9 cellular contexts compared by ENCODE assay signal in the genomic region with DNA sequence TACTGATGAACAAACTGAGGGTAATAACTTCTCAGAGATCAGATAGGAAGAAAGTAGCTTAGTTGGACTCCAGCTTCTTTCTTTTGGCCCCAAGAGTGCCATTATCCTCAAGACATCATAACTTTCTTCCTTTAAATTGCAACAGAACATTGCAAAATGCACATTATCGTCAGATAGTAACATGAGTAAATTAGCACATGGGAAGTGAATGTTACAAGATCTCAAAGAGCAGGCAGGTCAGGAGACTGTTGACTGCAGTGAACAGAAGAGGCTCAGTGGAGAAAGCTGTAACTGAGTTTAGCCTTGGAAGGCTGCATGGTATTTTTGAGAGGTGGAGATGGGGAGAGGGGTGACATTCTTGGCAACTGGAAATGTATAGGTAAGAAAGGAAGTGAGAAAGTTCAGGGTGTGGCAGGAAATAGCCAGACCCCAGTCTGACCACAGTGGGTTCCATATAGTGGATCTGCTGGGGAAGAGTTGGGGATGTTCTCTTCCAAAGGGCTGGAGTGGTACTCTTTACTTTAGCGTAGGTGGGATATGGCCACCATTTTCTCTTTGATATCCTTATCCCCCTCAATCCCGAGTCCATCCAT.
A peak's percentile ranks its signal among the peaks of the same experiment; 100 is the strongest.
DNase-seq lines count a peak whose midpoint lies in the region; ATAC-seq and TF ChIP-seq lines count a peak whose summit lies in the region.
"Had no signal": no experiment of that assay in that cellular context is flagged by ENCODE, and none has a peak within 500 bp of the region (broad histone marks: within the 10 kb centered on the region; RNA-seq: fewer than 3 reads in every experiment).

No MANE protein-coding gene starts in this region.

- no TSS peak for BruUV-seq in PC-9 (replicated peaks; lab: Mats Ljungman, UMichigan)

- no peak for DNase-seq in PC-9
- no peak for DNase-seq in effector memory CD4-positive, alpha-beta T cell
- DNase-seq in activated effector memory CD4-positive, alpha-beta T cell treated with Interleukin-2 at 50 U/mL for 16 hours: no peak
- no peak for DNase-seq in stimulated activated naive CD4-positive, alpha-beta T cell (lab: John Stamatoyannopoulos, UW)
- DNase-seq: WERI-Rb-1 had no signal

- H3K27ac ChIP-seq in PC-9 (peak overlapping the region; percentile 51), skin epidermis (peak overlapping the region in 14 of 21 experiments; percentile 3 to 80 (median 60))
- H3K27ac ChIP-seq in effector memory CD4-positive, alpha-beta T cell (ENCODE audit: insufficient read depth, low read length, poor library complexity, severe bottlenecking): peak overlapping the region; percentile 24
- H3K27ac ChIP-seq: WERI-Rb-1 had no signal

- H4K20me1 ChIP-seq in PC-9 (ENCODE audit: insufficient read depth): no peaks in the 10 kb centered on the region

- CTCF ChIA-PET in PC-9 (lab: Charles Lee): interaction anchor here (0.6 kb wide), 1 partner anchor 238 kb away, joined by 3 read pairs; no protein-coding TSS in a partner anchor

- no peak for TF ChIP-seq CTCF in PC-9 (conservative IDR thresholded peaks at IDR 0.05)

- H3K4me3 ChIP-seq in PC-9 (no peak overlapping the region), skin epidermis (no peak overlapping the region)
- H3K4me3 ChIP-seq in effector memory CD4-positive, alpha-beta T cell (ENCODE audit: insufficient read depth, low read depth, low read length, poor library complexity, severe bottlenecking): peak overlapping the region; percentile 6

- no peaks in the 10 kb centered on the region for H3K79me2 ChIP-seq in PC-9 (ENCODE audit: low read depth)

- peak overlapping the region; percentile 52 for H3K4me2 ChIP-seq in PC-9

- H3K4me1 ChIP-seq in PC-9 (replicated peaks; ENCODE audit: insufficient read depth): peaks cover 49% of the 10 kb centered on the region
- peaks cover 61% of the 10 kb centered on the region for H3K4me1 ChIP-seq in effector memory CD4-positive, alpha-beta T cell (ENCODE audit: control insufficient read depth, insufficient read depth, low read length, poor library complexity, severe bottlenecking)

- H2AFZ ChIP-seq in PC-9: no peak overlapping the region

- intact Hi-C loops in PC-9 (cut with micrococcal nuclease; ENCODE audit: unreplicated experiment): loop anchor here (2.0 kb wide), 1 partner anchor 332 kb away; no protein-coding TSS in a partner anchor

- ATAC-seq in GM19035 (IDR thresholded peaks at IDR 0.05; ENCODE audit: unreplicated experiment) (peak; percentile 4), GM19397 (IDR thresholded peaks at IDR 0.05; ENCODE audit: unreplicated experiment) (no peak), HG02642 (IDR thresholded peaks at IDR 0.05; ENCODE audit: poor library complexity, unreplicated experiment) (no peak)

- POLR2A ChIA-PET in PC-9 (lab: Charles Lee; ENCODE audit: unreplicated experiment): interaction anchor here (0.7 kb wide), 1 partner anchor 24 kb away, joined by 9 read pairs; no protein-coding TSS in a partner anchor

- H3K36me3 ChIP-seq in PC-9 (ENCODE audit: low read depth): no peaks in the 10 kb centered on the region
- no peaks in the 10 kb centered on the region for H3K36me3 ChIP-seq in effector memory CD4-positive, alpha-beta T cell (ENCODE audit: control insufficient read depth, insufficient read depth, low read length)
- H3K36me3 ChIP-seq: WERI-Rb-1 had no signal

- H3K27me3 ChIP-seq in PC-9 (ENCODE audit: insufficient read depth, low read depth): no peaks in the 10 kb centered on the region
- no peaks in the 10 kb centered on the region for H3K27me3 ChIP-seq in effector memory CD4-positive, alpha-beta T cell (replicated peaks; ENCODE audit: control insufficient read depth, insufficient read depth, low read length, poor library complexity, severe bottlenecking)

- H3K9me2 ChIP-seq in PC-9 (ENCODE audit: insufficient read depth): no peaks in the 10 kb centered on the region

- peaks cover 23% of the 10 kb centered on the region; the same call in 1 of the 2 replicates for H3F3A ChIP-seq in PC-9 (ENCODE audit: insufficient read depth, low read depth)

- no peaks in the 10 kb centered on the region for H3K9me3 ChIP-seq in PC-9 (ENCODE audit: insufficient read depth, low read depth)
- no peaks in the 10 kb centered on the region for H3K9me3 ChIP-seq in effector memory CD4-positive, alpha-beta T cell (ENCODE audit: control insufficient read depth, low read length)
